In the genomic region with DNA sequence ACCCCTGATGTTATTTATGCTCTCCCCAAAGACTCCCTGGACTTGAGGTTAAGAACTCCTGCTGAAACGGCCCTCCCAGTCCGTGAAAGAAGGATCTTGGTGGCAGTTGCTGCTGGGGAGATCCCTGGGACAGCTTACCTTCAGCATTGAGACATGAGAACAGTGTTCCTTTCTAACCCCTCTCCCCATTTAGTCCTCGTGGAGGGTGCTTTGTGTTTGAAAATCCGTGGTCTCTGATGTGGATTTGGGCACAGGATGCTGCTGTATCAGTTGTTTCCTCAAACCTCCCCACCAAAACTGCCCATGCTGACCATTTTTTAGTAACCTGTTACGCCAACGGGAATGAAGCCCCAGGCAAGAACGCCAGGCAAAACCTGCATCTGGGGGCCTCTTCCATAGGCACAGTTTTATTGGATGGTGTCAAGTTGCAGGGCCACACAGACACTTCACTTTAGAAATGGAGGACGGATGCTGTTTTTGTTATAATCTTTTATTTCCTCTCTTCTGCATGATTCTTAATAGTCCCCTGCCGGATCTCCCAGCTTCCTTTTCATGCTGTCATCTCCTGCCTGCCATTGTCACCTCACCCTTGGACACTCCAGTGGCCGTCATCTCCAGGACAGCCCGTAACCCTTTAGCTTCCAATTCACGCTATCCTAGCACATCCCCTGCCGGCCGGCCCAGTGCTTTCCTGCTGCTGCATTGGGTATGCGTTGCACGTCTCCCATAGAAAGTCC, we compare ENCODE assay signal across 22 cellular contexts. TPM values are rescaled to one million over a fixed set of nuclear protein-coding genes. Genes with fewer than 3 reads are reported as not detected.
DNase-seq lines count a peak whose midpoint lies in the region; ATAC-seq and TF ChIP-seq lines count a peak whose summit lies in the region.
"Had no signal": no experiment of that assay in that cellular context is flagged by ENCODE, and none has a peak within 500 bp of the region (broad histone marks: within the 10 kb centered on the region; RNA-seq: fewer than 3 reads in every experiment).

No MANE protein-coding gene starts in this region.

- ATAC-seq in WTC11 (peak; percentile 55), foreskin keratinocyte (no peak)
- ATAC-seq in activated T-cell treated with anti-CD3 and anti-CD28 coated beads, Interleukin-2, amount 50 U/mL, for 4 hours, result no peak
- ATAC-seq: A549; activated T-helper 17 cell treated with anti-CD3 and anti-CD28 coated beads, Interleukin-2, amount 50 U/mL, for 72 hours; stimulated activated effector memory CD8-positive, alpha-beta T cell treated with anti-CD3 and anti-CD28 coated beads, Interleukin-12 subunit alpha, Interleukin-12 subunit beta, amount 100 ng/mL, for 72 hours had no signal

- no peak overlapping the region for H3K4me3 Mint-ChIP-seq in T-helper 1 cell treated with Interleukin-12 subunit alpha and Interleukin-12 subunit beta and Interleukin-4 antibody, amounts not matched to agents 30 μg/mL and 1 μg/mL, for 36 hours
- H3K4me3 Mint-ChIP-seq in WTC11, result peak overlapping the region; percentile 31; the same call in 1 of the 2 replicates
- no peak overlapping the region for H3K4me3 Mint-ChIP-seq in activated T-cell treated with anti-CD3 and anti-CD28 coated beads, Interleukin-2, amount 50 U/mL, for 4 hours
- H3K4me3 Mint-ChIP-seq: activated naive CD8-positive, alpha-beta T cell treated with anti-CD3 and anti-CD28 coated beads, Interleukin-2, amount 10 ng/mL, durations not matched to agents 7 days and 5 days; activated T-helper 17 cell treated with anti-CD3 and anti-CD28 coated beads, Interleukin-2, amount 50 U/mL, for 72 hours; CD14-positive monocyte; stimulated activated effector memory CD8-positive, alpha-beta T cell treated with anti-CD3 and anti-CD28 coated beads, Interleukin-12 subunit alpha, Interleukin-12 subunit beta, amount 100 ng/mL, for 72 hours; T-helper 2 cell treated with Interferon-gamma antibody and Interleukin-4, amounts not matched to agents 5 μg/mL and 100 μg/mL, for 36 hours had no signal

- H3K4me1 ChIP-seq in spleen (peaks cover 0 to 57% (median 20%) of the 10 kb centered on the region in 6 donors), foreskin keratinocyte (no peaks in the 10 kb centered on the region)

- peak overlapping the region; percentile 22 for H3K27ac Mint-ChIP-seq in T-helper 1 cell treated with Interleukin-12 subunit alpha and Interleukin-12 subunit beta and Interleukin-4 antibody, amounts not matched to agents 30 μg/mL and 1 μg/mL, for 36 hours
- H3K27ac Mint-ChIP-seq in WTC11, result peak overlapping the region; percentile 34
- H3K27ac Mint-ChIP-seq: activated naive CD8-positive, alpha-beta T cell treated with anti-CD3 and anti-CD28 coated beads, Interleukin-2, amount 10 ng/mL, durations not matched to agents 7 days and 5 days; activated T-helper 17 cell treated with anti-CD3 and anti-CD28 coated beads, Interleukin-2, amount 50 U/mL, for 72 hours; CD14-positive monocyte; stimulated activated effector memory CD8-positive, alpha-beta T cell treated with anti-CD3 and anti-CD28 coated beads, Interleukin-12 subunit alpha, Interleukin-12 subunit beta, amount 100 ng/mL, for 72 hours; T-helper 2 cell treated with Interferon-gamma antibody and Interleukin-4, amounts not matched to agents 5 μg/mL and 100 μg/mL, for 36 hours had no signal

- H3K27me3 Mint-ChIP-seq in T-helper 1 cell treated with Interleukin-12 subunit alpha and Interleukin-12 subunit beta and Interleukin-4 antibody, amounts not matched to agents 30 μg/mL and 1 μg/mL, for 36 hours (ENCODE audit: low read depth), result no peaks in the 10 kb centered on the region
- no peaks in the 10 kb centered on the region for H3K27me3 Mint-ChIP-seq in WTC11 (ENCODE audit: low read depth)
- no peaks in the 10 kb centered on the region for H3K27me3 Mint-ChIP-seq in activated T-cell treated with anti-CD3 and anti-CD28 coated beads, Interleukin-2, amount 50 U/mL, for 4 hours (ENCODE audit: low read depth)
- H3K27me3 Mint-ChIP-seq: activated T-helper 17 cell treated with anti-CD3 and anti-CD28 coated beads, Interleukin-2, amount 50 U/mL, for 72 hours had no signal

- POLR2A ChIA-PET in WTC11 (lab: Charles Lee), result no interaction called here

- intact Hi-C loops in spleen (cut with DNase I; ENCODE audit: low total_unique reads), result no loop called here

- peaks cover 0 to 13% (median 3%) of the 10 kb centered on the region in 6 donors for H3K36me3 ChIP-seq in spleen
- H3K36me3 ChIP-seq: thyroid gland had no signal

- peaks cover 0 to 4% (median 0%) of the 10 kb centered on the region in 8 donors for H3K9me3 ChIP-seq in spleen
- H3K9me3 ChIP-seq: A549, neutrophil, thyroid gland had no signal

- CTCF ChIA-PET in WTC11 (lab: Charles Lee), result interaction anchor here (1.0 to 1.7 kb wide), 3 partner anchors 16 to 90 kb away, joined by 4 to 6 read pairs (median 4); no protein-coding TSS in a partner anchor

- WGBS in spleen, 5 donors, result 57 to 76% (median 73%) methylated on average over 16 of the region's 16 CpGs

- H3K4me1 Mint-ChIP-seq in T-helper 1 cell treated with Interleukin-12 subunit alpha and Interleukin-12 subunit beta and Interleukin-4 antibody, amounts not matched to agents 30 μg/mL and 1 μg/mL, for 36 hours (ENCODE audit: low read depth), result no peaks in the 10 kb centered on the region
- H3K4me1 Mint-ChIP-seq in WTC11, result peaks cover 45% of the 10 kb centered on the region
- H3K4me1 Mint-ChIP-seq in activated T-cell treated with anti-CD3 and anti-CD28 coated beads, Interleukin-2, amount 50 U/mL, for 4 hours (ENCODE audit: low read depth), result peaks cover 1% of the 10 kb centered on the region
- H3K4me1 Mint-ChIP-seq: activated naive CD8-positive, alpha-beta T cell treated with anti-CD3 and anti-CD28 coated beads, Interleukin-2, amount 10 ng/mL, durations not matched to agents 7 days and 5 days; activated T-helper 17 cell treated with anti-CD3 and anti-CD28 coated beads, Interleukin-2, amount 50 U/mL, for 72 hours; stimulated activated effector memory CD8-positive, alpha-beta T cell treated with anti-CD3 and anti-CD28 coated beads, Interleukin-12 subunit alpha, Interleukin-12 subunit beta, amount 100 ng/mL, for 72 hours had no signal

- H3K27ac ChIP-seq in spleen, result peak overlapping the region; percentile 19 to 73 (median 52)
- no peak overlapping the region for H3K27ac ChIP-seq in foreskin keratinocyte
- H3K27ac ChIP-seq: A549, neutrophil, thyroid gland had no signal

- DNase-seq in T-helper 1 cell (no peak), WTC11 (ENCODE audit: low spot score) (peak; percentile 35), iPS-NIHi11 (ENCODE audit: low spot score) (peak; percentile 23), spleen (no peak), foreskin keratinocyte (no peak)
- no peak for DNase-seq in activated T-cell treated with anti-CD3 and anti-CD28 coated beads, Interleukin-2, amount 50 U/mL, for 4 hours
- no peak for DNase-seq in effector CD8-positive, alpha-beta T cell (lab: John Stamatoyannopoulos, UW)
- DNase-seq: activated naive CD8-positive, alpha-beta T cell treated with anti-CD3 and anti-CD28 coated beads, Interleukin-2, amount 10 ng/mL, durations not matched to agents 7 days and 5 days; DND-41; effector memory CD4-positive, alpha-beta T cell; kidney; NCI-H187 treated with DMSO at 0.1 percent for 48 hours; NCI-H526 treated with DMSO at 0.1 percent for 48 hours; thyroid gland had no signal

- TF ChIP-seq CTCF in WTC11 (IDR thresholded peaks at IDR 0.05), result no peak
- peak in 4 of 11 experiments; percentile 24 to 42 (median 33) for TF ChIP-seq CTCF in spleen (IDR thresholded peaks at IDR 0.05 in 8 of 11, conservative IDR thresholded peaks at IDR 0.05 in 3 of 11)
- no peak for TF ChIP-seq CTCF in foreskin keratinocyte (conservative IDR thresholded peaks at IDR 0.05)

- no peak for TF ChIP-seq POLR2A in spleen (IDR thresholded peaks at IDR 0.05)

- H3K4me3 ChIP-seq in spleen, result no peak overlapping the region
- H3K4me3 ChIP-seq: A549, thyroid gland had no signal

- no peaks in the 10 kb centered on the region for H3K36me3 Mint-ChIP-seq in T-helper 1 cell treated with Interleukin-12 subunit alpha and Interleukin-12 subunit beta and Interleukin-4 antibody, amounts not matched to agents 30 μg/mL and 1 μg/mL, for 36 hours (ENCODE audit: low read depth)
- H3K36me3 Mint-ChIP-seq in WTC11, result peaks cover 13% of the 10 kb centered on the region
- peaks cover 4% of the 10 kb centered on the region for H3K36me3 Mint-ChIP-seq in activated T-cell treated with anti-CD3 and anti-CD28 coated beads, Interleukin-2, amount 50 U/mL, for 4 hours (ENCODE audit: insufficient read depth)

- H3K9me3 Mint-ChIP-seq in T-helper 1 cell treated with Interleukin-12 subunit alpha and Interleukin-12 subunit beta and Interleukin-4 antibody, amounts not matched to agents 30 μg/mL and 1 μg/mL, for 36 hours, result peaks cover 9% of the 10 kb centered on the region
- peaks cover 9% of the 10 kb centered on the region for H3K9me3 Mint-ChIP-seq in WTC11
- H3K9me3 Mint-ChIP-seq in activated T-cell treated with anti-CD3 and anti-CD28 coated beads, Interleukin-2, amount 50 U/mL, for 4 hours, result peaks cover 8% of the 10 kb centered on the region
- H3K9me3 Mint-ChIP-seq: activated naive CD8-positive, alpha-beta T cell treated with anti-CD3 and anti-CD28 coated beads, Interleukin-2, amount 10 ng/mL, durations not matched to agents 7 days and 5 days; T-helper 2 cell treated with Interferon-gamma antibody and Interleukin-4, amounts not matched to agents 5 μg/mL and 100 μg/mL, for 36 hours had no signal

- H3K27me3 ChIP-seq in spleen (replicated peaks in 1 of 7) (no peaks in the 10 kb centered on the region), foreskin keratinocyte (no peaks in the 10 kb centered on the region)
- H3K27me3 ChIP-seq: neutrophil, thyroid gland had no signal

TF ChIP-seq in WTC11, 78 proteins besides CTCF, POLR2A, EP300 and RAD21 (continues in another document):
- TF ChIP-seq, protein P1, sequence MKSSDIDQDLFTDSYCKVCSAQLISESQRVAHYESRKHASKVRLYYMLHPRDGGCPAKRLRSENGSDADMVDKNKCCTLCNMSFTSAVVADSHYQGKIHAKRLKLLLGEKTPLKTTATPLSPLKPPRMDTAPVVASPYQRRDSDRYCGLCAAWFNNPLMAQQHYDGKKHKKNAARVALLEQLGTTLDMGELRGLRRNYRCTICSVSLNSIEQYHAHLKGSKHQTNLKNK (CRISPR knock-in tag; IDR thresholded peaks at IDR 0.05), result no peak
- no peak for TF ChIP-seq FOXP1 (CRISPR knock-in tag; IDR thresholded peaks at IDR 0.05; ENCODE audit: borderline replicate concordance)
- TF ChIP-seq CREM (CRISPR knock-in tag; IDR thresholded peaks at IDR 0.05), result no peak

RNA-seq across cellular contexts. Expression of a gene that starts 31.7 kb away (rescaled TPM):
- total RNA-seq in WTC11 (2021) (0.57 to 1.2 TPM (median 0.87 TPM) in 3 replicates), spleen (1 to 10 TPM in 5 of 7 donors, under 1 TPM in 1, not detected in 1; 0.34 to 3.0 (median 2.0) TPM), foreskin keratinocyte (0.71 and 1.2 TPM in 2 replicates)
- polyA plus RNA-seq in spleen (under 1 TPM; 0.20 to 0.46 (median 0.22) TPM), foreskin keratinocyte (0.22 and 0.49 TPM in 2 replicates)
- under 1 TPM; 0.30 to 0.51 (median 0.37) TPM for total RNA-seq in activated T-cell treated with anti-CD3 and anti-CD28 coated beads, Interleukin-2, amount 50 U/mL, for 4 hours
- total RNA-seq: OCI-LY7 had no signal
- polyA plus RNA-seq: CD14-positive monocyte had no signal

RNA-seq across cellular contexts. Expression of a gene that starts 52.4 kb away (rescaled TPM):
- total RNA-seq in WTC11 (2021), result 23.6 to 29.0 TPM (median 23.6 TPM) in 3 replicates
- 10 to 100 TPM in 6 of 7 donors, 1 to 10 TPM in 1; 9.9 to 17.0 (median 11.7) TPM for total RNA-seq in spleen
- polyA plus RNA-seq in spleen, result 1 to 10 TPM; 4.2 to 7.8 (median 7.8) TPM
- 1 to 10 TPM; 5.3 to 7.2 (median 5.8) TPM for total RNA-seq in activated T-cell treated with anti-CD3 and anti-CD28 coated beads, Interleukin-2, amount 50 U/mL, for 4 hours
- 18.6 and 24.8 TPM in 2 replicates for total RNA-seq in foreskin keratinocyte
- 12.8 and 19.7 TPM in 2 replicates for polyA plus RNA-seq in foreskin keratinocyte

Comparison
In these comparisons a context has a peak if more than half of its experiments do, and no peak if none do; other contexts are left out.
1. DNase-seq: peak in WTC11 (single experiment) and iPS-NIHi11 (single experiment); none in T-helper 1 cell (0 of 5), spleen (single experiment), activated T-cell treated with anti-CD3 and anti-CD28 coated beads, Interleukin-2, amount 50 U/mL, for 4 hours (single experiment), effector CD8-positive, alpha-beta T cell (single experiment) and foreskin keratinocyte (0 of 2).